ENCODE assay signal across 21 cellular contexts in the genomic region with DNA sequence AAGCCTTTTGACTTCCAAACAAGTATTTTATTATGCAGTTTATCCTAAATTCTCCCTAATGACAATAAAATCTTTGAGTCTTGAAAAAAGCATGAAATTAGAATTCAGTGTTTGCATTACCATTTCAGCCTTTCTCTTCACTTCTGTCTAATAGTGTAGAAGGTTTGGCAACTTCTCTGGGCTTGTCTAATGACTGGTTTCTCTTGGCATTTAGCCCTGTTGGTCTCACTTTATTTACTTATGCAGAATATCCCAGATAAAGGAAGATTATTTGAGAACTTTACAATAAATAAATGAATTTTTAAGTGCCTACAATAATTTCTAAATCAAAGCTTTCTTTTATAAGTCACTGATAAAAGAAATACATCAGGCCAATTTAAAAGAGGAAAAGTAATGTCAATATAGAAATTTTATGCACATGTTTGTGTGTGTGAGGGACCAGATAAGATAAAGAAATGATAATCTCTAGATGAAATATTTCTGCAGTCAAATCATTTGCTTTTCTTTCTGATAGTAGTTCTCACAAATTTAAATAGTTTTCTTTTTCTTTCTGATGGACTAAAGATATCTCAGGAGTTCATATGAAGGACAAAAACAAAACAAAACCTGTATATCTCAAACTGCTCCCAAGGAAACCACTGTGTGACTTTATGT.
DNase-seq lines count a peak whose midpoint lies in the region; ATAC-seq and TF ChIP-seq lines count a peak whose summit lies in the region.
"Had no signal": no experiment of that assay in that cellular context is flagged by ENCODE, and none has a peak within 500 bp of the region (broad histone marks: within the 10 kb centered on the region; RNA-seq: fewer than 3 reads in every experiment).

No MANE protein-coding gene starts in this region.

- in situ Hi-C loops in G401 (cut with HindIII; ENCODE audit: low sequenced_read_pairs) = no loop called here

- no peak overlapping the region for H3K4me3 ChIP-seq in choroid plexus epithelial cell (ENCODE audit: low read depth, low read length)
- H3K4me3 ChIP-seq: psoas muscle, tibial nerve had no signal

- TF ChIP-seq CTCF in choroid plexus epithelial cell (conservative IDR thresholded peaks at IDR 0.05; ENCODE audit: low read depth, low read length) = no peak

- H3K27me3 Mint-ChIP-seq in immature natural killer cell (ENCODE audit: low read depth in 3 of 3) = peaks cover 0 to 2% (median 0%) of the 10 kb centered on the region in 3 donors
- H3K27me3 Mint-ChIP-seq: activated naive CD8-positive, alpha-beta T cell treated with anti-CD3 and anti-CD28 coated beads, Interleukin-2, amount 10 ng/mL, durations not matched to agents 7 days and 5 days; memory B cell; stimulated activated memory B cell treated with anti-CD40 and anti-IgM and Interleukin-4, amounts not matched to agents 10 μg/mL and 1 μg/mL and 100 μg/mL, for 72 hours had no signal

- H3K27ac Mint-ChIP-seq in immature natural killer cell = no peak overlapping the region
- H3K27ac Mint-ChIP-seq: activated naive CD8-positive, alpha-beta T cell treated with anti-CD3 and anti-CD28 coated beads, Interleukin-2, amount 10 ng/mL, durations not matched to agents 7 days and 5 days; activated T-helper 1 cell treated with anti-CD3 and anti-CD28 coated beads, Interleukin-12 subunit alpha, Interleukin-12 subunit beta, Interleukin-2, Interleukin-4 antibody, amounts not matched to agents 30 ng/mL and 10 ng/mL and 1 ng/mL, durations not matched to agents 14 hours and 24 hours and 36 hours; memory B cell; stimulated activated memory B cell treated with anti-CD40 and anti-IgM and Interleukin-4, amounts not matched to agents 10 μg/mL and 1 μg/mL and 100 μg/mL, for 72 hours had no signal

- ATAC-seq in HG02571 (IDR thresholded peaks at IDR 0.05; ENCODE audit: unreplicated experiment) (no peak), GM19023 (IDR thresholded peaks at IDR 0.05; ENCODE audit: unreplicated experiment) (no peak)
- ATAC-seq: HepG2; psoas muscle; stimulated activated memory B cell treated with anti-CD40 and anti-IgM and Interleukin-4, amounts not matched to agents 10 μg/mL and 1 μg/mL and 100 μg/mL, for 72 hours had no signal

- peak; percentile 7 for DNase-seq in G401 (ENCODE audit: low spot score)
- DNase-seq in NCI-H446 treated with DMSO at 0.1 percent for 48 hours (lab: John Stamatoyannopoulos, UW) = peak; percentile 71
- peak; percentile 71 for DNase-seq in choroid plexus epithelial cell (ENCODE audit: low read depth)
- peak; percentile 6 for DNase-seq in midbrain (lab: John Stamatoyannopoulos, UW)
- DNase-seq in immature natural killer cell = no peak
- DNase-seq in stimulated activated CD4-positive, alpha-beta T cell treated with anti-CD3 and anti-CD28 coated beads, Interleukin-4, amount 100 ng/mL, for 1 hour = no peak
- DNase-seq: activated CD8-positive, alpha-beta memory T cell treated with anti-CD3 and anti-CD28 coated beads for 24 hours; activated naive CD8-positive, alpha-beta T cell treated with anti-CD3 and anti-CD28 coated beads, Interleukin-2, amount 10 ng/mL, durations not matched to agents 7 days and 5 days; HCEC 1CT; islet precursor cell; NCI-H187 treated with DMSO at 0.1 percent for 48 hours; NCI-H524; psoas muscle had no signal

- H3K36me3 Mint-ChIP-seq in immature natural killer cell = no peaks in the 10 kb centered on the region
- H3K36me3 Mint-ChIP-seq: activated naive CD8-positive, alpha-beta T cell treated with anti-CD3 and anti-CD28 coated beads, Interleukin-2, amount 10 ng/mL, durations not matched to agents 7 days and 5 days; memory B cell; stimulated activated memory B cell treated with anti-CD40 and anti-IgM and Interleukin-4, amounts not matched to agents 10 μg/mL and 1 μg/mL and 100 μg/mL, for 72 hours had no signal

- no peaks in the 10 kb centered on the region for H3K4me1 Mint-ChIP-seq in immature natural killer cell
- H3K4me1 Mint-ChIP-seq: activated naive CD8-positive, alpha-beta T cell treated with anti-CD3 and anti-CD28 coated beads, Interleukin-2, amount 10 ng/mL, durations not matched to agents 7 days and 5 days had no signal

- H3K9me3 Mint-ChIP-seq in immature natural killer cell = no peaks in the 10 kb centered on the region
- H3K9me3 Mint-ChIP-seq: activated T-helper 1 cell treated with anti-CD3 and anti-CD28 coated beads, Interleukin-12 subunit alpha, Interleukin-12 subunit beta, Interleukin-2, Interleukin-4 antibody, amounts not matched to agents 30 ng/mL and 10 ng/mL and 1 ng/mL, durations not matched to agents 14 hours and 24 hours and 36 hours; memory B cell; nephron; stimulated activated memory B cell treated with anti-CD40 and anti-IgM and Interleukin-4, amounts not matched to agents 10 μg/mL and 1 μg/mL and 100 μg/mL, for 72 hours had no signal

- no peak overlapping the region for H3K4me3 Mint-ChIP-seq in immature natural killer cell
- H3K4me3 Mint-ChIP-seq: activated naive CD8-positive, alpha-beta T cell treated with anti-CD3 and anti-CD28 coated beads, Interleukin-2, amount 10 ng/mL, durations not matched to agents 7 days and 5 days; activated T-helper 1 cell treated with anti-CD3 and anti-CD28 coated beads, Interleukin-12 subunit alpha, Interleukin-12 subunit beta, Interleukin-2, Interleukin-4 antibody, amounts not matched to agents 30 ng/mL and 10 ng/mL and 1 ng/mL, durations not matched to agents 14 hours and 24 hours and 36 hours; memory B cell; nephron; stimulated activated memory B cell treated with anti-CD40 and anti-IgM and Interleukin-4, amounts not matched to agents 10 μg/mL and 1 μg/mL and 100 μg/mL, for 72 hours had no signal

Comparison
In these comparisons a context has a peak if more than half of its experiments do, and no peak if none do; other contexts are left out.
1. DNase-seq: peak in G401 (single experiment), NCI-H446 treated with DMSO at 0.1 percent for 48 hours (single experiment), choroid plexus epithelial cell (single experiment) and midbrain (single experiment); none in immature natural killer cell (0 of 3) and stimulated activated CD4-positive, alpha-beta T cell treated with anti-CD3 and anti-CD28 coated beads, Interleukin-4, amount 100 ng/mL, for 1 hour (single experiment).